In genomic region chr14:95215094-95215493, GRCh38 we compare ENCODE assay signal across 25 cellular contexts. TPM values are rescaled to one million over a fixed set of nuclear protein-coding genes. Genes with fewer than 3 reads are reported as not detected.
A peak's percentile ranks its signal among the peaks of the same experiment; 100 is the strongest.
DNase-seq lines count a peak whose midpoint lies in the region; FAIRE-seq and TF ChIP-seq lines count a peak whose summit lies in the region.
"Had no signal": no experiment of that assay in that cellular context is flagged by ENCODE, and none has a peak within 500 bp of the region (broad histone marks: within the 10 kb centered on the region; RNA-seq: fewer than 3 reads in every experiment).

No MANE protein-coding gene starts in this region.

- no peaks in the 10 kb centered on the region for H3K27me3 ChIP-seq in WERI-Rb-1 (ENCODE audit: insufficient read depth, low read depth, severe bottlenecking)
- H3K27me3 ChIP-seq in tibial nerve = no peaks in the 10 kb centered on the region

- peak overlapping the region; percentile 66 to 88 (median 84) for H3K27ac Mint-ChIP-seq in nephron
- peak overlapping the region; percentile 3 for H3K27ac Mint-ChIP-seq in type B pancreatic cell
- H3K27ac Mint-ChIP-seq: CD8-positive, alpha-beta memory T cell had no signal

- TF ChIP-seq POLR2A in tibial nerve (IDR thresholded peaks at IDR 0.05) = no peak

- H3K27me3 Mint-ChIP-seq in nephron (ENCODE audit: low read depth) (peaks cover 4% of the 10 kb centered on the region), type B pancreatic cell (no peaks in the 10 kb centered on the region)

- FAIRE-seq in GM19239 (lab: Jason Lieb, UNC) = peak; percentile 75
- FAIRE-seq: A204.1, H54, HepG2, K562, RCC 7860 had no signal

- no peak for DNase-seq in GM19239 (ENCODE audit: insufficient read length, low spot score)
- no peak for DNase-seq in WERI-Rb-1
- DNase-seq in type B pancreatic cell (ENCODE audit: extremely low spot score, unreplicated experiment) = no peak
- DNase-seq in NCI-H2171 treated with DMSO at 0.1 percent for 48 hours (lab: John Stamatoyannopoulos, UW) = no peak
- no peak for DNase-seq in tibial nerve (ENCODE audit: low spot score in 2 of 2)
- no peak for DNase-seq in SHP77 treated with DMSO at 0.1 percent for 48 hours (lab: John Stamatoyannopoulos, UW)
- DNase-seq: Calu3; CD8-positive, alpha-beta memory T cell; DMS153; MM.1S; NCI-H1092; NCI-H1436; NCI-H187 treated with DMSO at 0.1 percent for 48 hours; NCI-H2227 treated with DMSO at 0.1 percent for 48 hours; NCI-H510A treated with DMSO at 0.1 percent for 48 hours; NCI-H748 treated with DMSO at 0.1 percent for 48 hours; NK-92 treated with Interleukin-12 subunit alpha and Interleukin-12 subunit beta, amount 100 ng/mL, for 24 hours had no signal

- no peak overlapping the region for H3K4me3 ChIP-seq in WERI-Rb-1 (ENCODE audit: low read depth, low read length)
- H3K4me3 ChIP-seq in tibial nerve = no peak overlapping the region
- H3K4me3 ChIP-seq: K562 had no signal

- H3K36me3 Mint-ChIP-seq in nephron (ENCODE audit: low read depth) (peaks cover 16% of the 10 kb centered on the region), type B pancreatic cell (no peaks in the 10 kb centered on the region)
- H3K36me3 Mint-ChIP-seq: CD8-positive, alpha-beta memory T cell had no signal

- peaks cover 49% of the 10 kb centered on the region for H3K4me1 Mint-ChIP-seq in nephron
- peaks cover 21% of the 10 kb centered on the region for H3K4me1 Mint-ChIP-seq in type B pancreatic cell (ENCODE audit: unreplicated experiment)
- H3K4me1 Mint-ChIP-seq: CD8-positive, alpha-beta memory T cell had no signal

- 72 to 80% methylated on average over 3 of the region's 3 CpGs for WGBS in tibial nerve, 2 donors

- no peaks in the 10 kb centered on the region for H3K4me1 ChIP-seq in tibial nerve

- H3K27ac ChIP-seq in WERI-Rb-1 = 0 out of 2 replicates have a peak overlapping the region, but pooled peaks have one; percentile 5
- H3K27ac ChIP-seq in tibial nerve = no peak overlapping the region
- H3K27ac ChIP-seq: C4-2B, HL-60 had no signal

- H3K4me3 Mint-ChIP-seq in nephron = no peak overlapping the region
- no peak overlapping the region for H3K4me3 Mint-ChIP-seq in type B pancreatic cell
- H3K4me3 Mint-ChIP-seq: CD8-positive, alpha-beta memory T cell had no signal

- no peak for TF ChIP-seq EP300 in tibial nerve (IDR thresholded peaks at IDR 0.05)

- no peaks in the 10 kb centered on the region for H3K9me3 ChIP-seq in WERI-Rb-1 (ENCODE audit: severe bottlenecking)
- H3K9me3 ChIP-seq in tibial nerve = no peaks in the 10 kb centered on the region

- TF ChIP-seq CTCF in WERI-Rb-1 (IDR thresholded peaks at IDR 0.05; ENCODE audit: low read depth, low read length) = no peak
- no peak for TF ChIP-seq CTCF in nephron (IDR thresholded peaks at IDR 0.05; ENCODE audit: unreplicated experiment in 3 of 3)
- no peak for TF ChIP-seq CTCF in type B pancreatic cell (conservative IDR thresholded peaks at IDR 0.05)
- no peak for TF ChIP-seq CTCF in tibial nerve (IDR thresholded peaks at IDR 0.05)

- H3K36me3 ChIP-seq in WERI-Rb-1 (no peaks in the 10 kb centered on the region), tibial nerve (peaks cover 0 to 59% (median 0%) of the 10 kb centered on the region in 3 donors)

- no peaks in the 10 kb centered on the region for H3K9me3 Mint-ChIP-seq in nephron
- no peaks in the 10 kb centered on the region for H3K9me3 Mint-ChIP-seq in type B pancreatic cell
- H3K9me3 Mint-ChIP-seq: CD8-positive, alpha-beta memory T cell had no signal

RNA-seq across cellular contexts. Expression of gene DICER1, which starts 57.8 kb away (rescaled TPM):
- total RNA-seq in type B pancreatic cell (ENCODE audit: low replicate concordance) (100 and 107 TPM in 2 replicates), tibial nerve (10 to 100 TPM; 54.5 to 94.8 (median 83.8) TPM)
